8 cellular contexts compared by ENCODE assay signal in the genomic region with DNA sequence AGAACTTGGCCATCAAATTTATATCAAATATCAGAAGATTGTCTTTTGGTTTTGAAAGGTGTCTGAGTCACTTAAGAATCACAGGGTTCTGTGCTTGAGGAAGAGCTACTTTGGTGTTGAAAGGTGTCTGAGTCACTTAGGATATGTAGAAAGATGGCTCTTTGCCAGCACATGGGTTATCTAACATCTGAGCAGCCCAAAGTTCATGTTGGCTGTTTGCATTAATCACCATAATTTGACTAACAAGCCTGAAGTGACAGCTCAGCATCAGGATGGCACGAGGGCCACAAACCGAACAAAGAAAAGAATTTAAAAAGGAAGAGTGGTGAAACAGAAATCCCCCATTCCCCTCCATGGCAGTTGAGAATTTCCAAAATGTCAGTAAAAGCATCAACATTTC.
DNase-seq lines count a peak whose midpoint lies in the region; ATAC-seq and TF ChIP-seq lines count a peak whose summit lies in the region.

No MANE protein-coding gene starts in this region.

- no peaks in the 10 kb centered on the region for H3K4me1 ChIP-seq in CD4-positive, CD25-positive, alpha-beta regulatory T cell (ENCODE audit: control insufficient read depth, insufficient read depth, low read length, poor library complexity, severe bottlenecking)
- no peaks in the 10 kb centered on the region for H3K4me1 ChIP-seq in Caco-2

- DNase-seq in CD4-positive, CD25-positive, alpha-beta regulatory T cell: peak in 2 of 3 donors; percentile 6 to 38
- peak; percentile 31 to 80 for DNase-seq in HL-60 (ENCODE audit: low read depth in 1 of 2, low spot score in 1 of 2)
- DNase-seq in activated CD8-positive, alpha-beta T cell treated with anti-CD3 and anti-CD28 coated beads, Interleukin-2, amount 10 ng/mL, durations not matched to agents 7 days and 5 days: peak; percentile 22
- peak; percentile 21 for DNase-seq in iris pigment epithelial cell (ENCODE audit: low read depth)
- no peak for DNase-seq in SHP77 (lab: John Stamatoyannopoulos, UW)
- DNase-seq in Caco-2: no peak
- no peak for DNase-seq in substantia nigra (lab: John Stamatoyannopoulos, UW)

- CTCF ChIA-PET in activated CD8-positive, alpha-beta T cell treated with anti-CD3 and anti-CD28 coated beads, Interleukin-2, amount 10 ng/mL, durations not matched to agents 7 days and 5 days (lab: Charles Lee): interaction anchor here (0.9 kb wide), 1 partner anchor 329 kb away, joined by 3 read pairs; a partner anchor contains a TSS
- CTCF ChIA-PET in Caco-2 (lab: Charles Lee): no interaction called here

- peaks cover 0 to 3% (median 0%) of the 10 kb centered on the region in 4 donors for H3K4me1 Mint-ChIP-seq in CD4-positive, CD25-positive, alpha-beta regulatory T cell
- peaks cover 5% of the 10 kb centered on the region for H3K4me1 Mint-ChIP-seq in activated CD8-positive, alpha-beta T cell treated with anti-CD3 and anti-CD28 coated beads, Interleukin-2, amount 10 ng/mL, durations not matched to agents 7 days and 5 days (ENCODE audit: low read depth)
- H3K4me1 Mint-ChIP-seq in Caco-2 (ENCODE audit: low read depth, unreplicated experiment): no peaks in the 10 kb centered on the region

- no peak overlapping the region for H3K27ac Mint-ChIP-seq in CD4-positive, CD25-positive, alpha-beta regulatory T cell
- H3K27ac Mint-ChIP-seq in activated CD8-positive, alpha-beta T cell treated with anti-CD3 and anti-CD28 coated beads, Interleukin-2, amount 10 ng/mL, durations not matched to agents 7 days and 5 days: peak overlapping the region; percentile 6
- H3K27ac Mint-ChIP-seq in Caco-2 (ENCODE audit: unreplicated experiment): no peak overlapping the region

- no peak for TF ChIP-seq CTCF in HL-60 (IDR thresholded peaks at IDR 0.05; ENCODE audit: insufficient read depth, low read length)
- TF ChIP-seq CTCF in Caco-2 (IDR thresholded peaks at IDR 0.05; ENCODE audit: insufficient read depth in 1 of 2, low read depth in 1 of 2, low read length in 1 of 2, severe bottlenecking in 1 of 2, unreplicated experiment in 1 of 2): no peak

- ATAC-seq in CD4-positive, CD25-positive, alpha-beta regulatory T cell (ENCODE audit: low read depth in 2 of 2): peak in 1 of 2 donors; percentile 60
- ATAC-seq in activated CD8-positive, alpha-beta T cell treated with anti-CD3 and anti-CD28 coated beads, Interleukin-2, amount 10 ng/mL, durations not matched to agents 7 days and 5 days: no peak
- ATAC-seq in HG02840 (IDR thresholded peaks at IDR 0.05; ENCODE audit: low FRiP score, unreplicated experiment): no peak

- POLR2A ChIA-PET in activated CD8-positive, alpha-beta T cell treated with anti-CD3 and anti-CD28 coated beads, Interleukin-2, amount 10 ng/mL, durations not matched to agents 7 days and 5 days (lab: Charles Lee): no interaction called here
- POLR2A ChIA-PET in Caco-2 (lab: Charles Lee): no interaction called here

- intact Hi-C loops in Caco-2 (cut with micrococcal nuclease; ENCODE audit: unreplicated experiment): no loop called here

- H3K27me3 Mint-ChIP-seq in CD4-positive, CD25-positive, alpha-beta regulatory T cell: no peaks in the 10 kb centered on the region
- no peaks in the 10 kb centered on the region for H3K27me3 Mint-ChIP-seq in activated CD8-positive, alpha-beta T cell treated with anti-CD3 and anti-CD28 coated beads, Interleukin-2, amount 10 ng/mL, durations not matched to agents 7 days and 5 days (ENCODE audit: low read depth)
- H3K27me3 Mint-ChIP-seq in Caco-2 (ENCODE audit: insufficient read depth, unreplicated experiment): no peaks in the 10 kb centered on the region

- H3K36me3 Mint-ChIP-seq in CD4-positive, CD25-positive, alpha-beta regulatory T cell: no peaks in the 10 kb centered on the region
- no peaks in the 10 kb centered on the region for H3K36me3 Mint-ChIP-seq in activated CD8-positive, alpha-beta T cell treated with anti-CD3 and anti-CD28 coated beads, Interleukin-2, amount 10 ng/mL, durations not matched to agents 7 days and 5 days (ENCODE audit: low read depth)
- no peaks in the 10 kb centered on the region for H3K36me3 Mint-ChIP-seq in Caco-2 (ENCODE audit: insufficient read depth, unreplicated experiment)

- no peak overlapping the region for H3K27ac ChIP-seq in CD4-positive, CD25-positive, alpha-beta regulatory T cell (ENCODE audit: insufficient read depth, low read length, poor library complexity, severe bottlenecking)
- H3K27ac ChIP-seq in HL-60 (replicated peaks) (no peak overlapping the region), substantia nigra (ENCODE audit: low read depth, low read length, poor library complexity, severe bottlenecking) (no peak overlapping the region)

- H3K36me3 ChIP-seq in CD4-positive, CD25-positive, alpha-beta regulatory T cell (ENCODE audit: control insufficient read depth, insufficient read depth, low read length): no peaks in the 10 kb centered on the region
- no peaks in the 10 kb centered on the region for H3K36me3 ChIP-seq in Caco-2 (ENCODE audit: control insufficient read depth, insufficient read depth, low read length)

- H3K4me3 ChIP-seq in CD4-positive, CD25-positive, alpha-beta regulatory T cell (ENCODE audit: low read depth, low read length): no peak overlapping the region
- H3K4me3 ChIP-seq in HL-60 (replicated peaks; ENCODE audit: insufficient read depth, low read length) (no peak overlapping the region), Caco-2 (ENCODE audit: low read depth, low read length) (no peak overlapping the region)

- H3K9me3 ChIP-seq in CD4-positive, CD25-positive, alpha-beta regulatory T cell (ENCODE audit: control insufficient read depth in 2 of 2, low read length in 2 of 2): no peaks in the 10 kb centered on the region
- no peaks in the 10 kb centered on the region for H3K9me3 ChIP-seq in Caco-2

- BruUV-seq in Caco-2 (replicated peaks; lab: Mats Ljungman, UMichigan): no TSS peak

- H3K27me3 ChIP-seq in CD4-positive, CD25-positive, alpha-beta regulatory T cell (ENCODE audit: control insufficient read depth, insufficient read depth, low read length): no peaks in the 10 kb centered on the region
- H3K27me3 ChIP-seq in HL-60 (ENCODE audit: insufficient read depth, poor library complexity, severe bottlenecking) (no peaks in the 10 kb centered on the region), Caco-2 (replicated peaks; ENCODE audit: control insufficient read depth, insufficient read depth, low read length) (no peaks in the 10 kb centered on the region)

- H3K9me3 Mint-ChIP-seq in CD4-positive, CD25-positive, alpha-beta regulatory T cell: peaks cover 0 to 2% (median 0%) of the 10 kb centered on the region in 7 donors
- no peaks in the 10 kb centered on the region for H3K9me3 Mint-ChIP-seq in activated CD8-positive, alpha-beta T cell treated with anti-CD3 and anti-CD28 coated beads, Interleukin-2, amount 10 ng/mL, durations not matched to agents 7 days and 5 days (ENCODE audit: insufficient read depth)
- no peaks in the 10 kb centered on the region for H3K9me3 Mint-ChIP-seq in Caco-2 (ENCODE audit: unreplicated experiment)

- no peak overlapping the region for H3K4me3 Mint-ChIP-seq in CD4-positive, CD25-positive, alpha-beta regulatory T cell
- no peak overlapping the region for H3K4me3 Mint-ChIP-seq in activated CD8-positive, alpha-beta T cell treated with anti-CD3 and anti-CD28 coated beads, Interleukin-2, amount 10 ng/mL, durations not matched to agents 7 days and 5 days
- no peak overlapping the region for H3K4me3 Mint-ChIP-seq in Caco-2 (ENCODE audit: unreplicated experiment)

Comparison
In these comparisons a context has a peak if more than half of its experiments do, and no peak if none do; other contexts are left out.
1. DNase-seq: peak in CD4-positive, CD25-positive, alpha-beta regulatory T cell (2 of 3), HL-60 (2 of 2), activated CD8-positive, alpha-beta T cell treated with anti-CD3 and anti-CD28 coated beads, Interleukin-2, amount 10 ng/mL, durations not matched to agents 7 days and 5 days (single experiment) and iris pigment epithelial cell (single experiment); none in SHP77 (0 of 2), Caco-2 (0 of 2) and substantia nigra (0 of 49).